20 cellular contexts compared by ENCODE assay signal in the genomic region with DNA sequence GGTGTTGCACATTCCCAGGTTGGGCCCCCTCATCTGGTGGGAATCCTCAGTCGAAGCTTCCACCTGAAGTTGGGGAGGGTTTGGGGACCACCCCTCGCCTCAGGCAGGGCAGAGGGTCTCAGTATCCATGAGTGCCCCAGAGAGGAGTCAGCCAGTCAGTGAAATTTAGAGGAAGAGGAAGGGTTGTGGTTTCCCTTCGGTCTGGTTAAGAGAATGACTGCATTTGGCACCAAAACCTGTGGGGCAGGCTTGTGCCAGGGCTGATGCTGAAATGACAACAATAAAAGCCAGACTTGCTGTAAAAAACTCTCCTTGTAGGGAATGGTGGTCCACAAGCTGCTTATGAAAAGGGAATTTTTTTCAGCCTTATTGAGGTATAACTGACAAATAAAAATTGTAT. TPM values are rescaled to one million over a fixed set of nuclear protein-coding genes. Genes with fewer than 3 reads are reported as not detected.
DNase-seq lines count a peak whose midpoint lies in the region; ATAC-seq, FAIRE-seq and TF ChIP-seq lines count a peak whose summit lies in the region.
"Had no signal": no experiment of that assay in that cellular context is flagged by ENCODE, and none has a peak within 500 bp of the region (broad histone marks: within the 10 kb centered on the region; RNA-seq: fewer than 3 reads in every experiment).

No MANE protein-coding gene starts in this region.

- intact Hi-C loops in gastrocnemius medialis (cut with DNase I; ENCODE audit: low total_unique reads): no loop called here

- H3K27ac ChIP-seq in gastrocnemius medialis: peak overlapping the region; percentile 89 to 97 (median 94)
- H3K27ac ChIP-seq: C4-2B, SJSA1 had no signal

- no peak for TF ChIP-seq CTCF in bronchial epithelial cell (IDR thresholded peaks at IDR 0.05; ENCODE audit: insufficient read depth, low read length, severe bottlenecking)
- TF ChIP-seq CTCF in gastrocnemius medialis (IDR thresholded peaks at IDR 0.05 in 4 of 5, conservative IDR thresholded peaks at IDR 0.05 in 1 of 5): no peak

- H3K27me3 ChIP-seq in bronchial epithelial cell (ENCODE audit: control insufficient read depth, insufficient read depth, low read length) (no peaks in the 10 kb centered on the region), gastrocnemius medialis (no peaks in the 10 kb centered on the region)
- H3K27me3 ChIP-seq: heart right ventricle, right atrium auricular region, SJSA1, uterus had no signal

- ATAC-seq in GM19438 (IDR thresholded peaks at IDR 0.05; ENCODE audit: low read depth, unreplicated experiment) (peak; percentile 53), gastrocnemius medialis (no peak), HG02840 (IDR thresholded peaks at IDR 0.05; ENCODE audit: low FRiP score, unreplicated experiment) (no peak)
- ATAC-seq: stimulated activated memory B cell treated with anti-CD40 and anti-IgM and Interleukin-4, amounts not matched to agents 10 μg/mL and 1 μg/mL and 100 μg/mL, for 72 hours had no signal

- peak; percentile 7 for DNase-seq in KG1 (lab: John Stamatoyannopoulos, UW)
- DNase-seq in bronchial epithelial cell (ENCODE audit: low read depth): peak; percentile 39
- DNase-seq in gastrocnemius medialis: no peak
- DNase-seq in DMS53 treated with DMSO at 0.1 percent for 48 hours (lab: John Stamatoyannopoulos, UW; ENCODE audit: unreplicated experiment): no peak
- no peak for DNase-seq in activated T-cell treated with anti-CD3 and anti-CD28 coated beads, Interleukin-2, amount 50 U/mL, for 48 hours
- DNase-seq: activated naive CD4-positive, alpha-beta T cell treated with anti-CD3 and anti-CD28 coated beads, Interleukin-2, amount 50 U/mL, for 16 hours; caudate nucleus; EL; GOT3; heart right ventricle; NCI-H2081; NCI-H82; stimulated activated CD4-positive, alpha-beta T cell treated with anti-CD3 and anti-CD28 coated beads, Interleukin-4, amount 100 ng/mL, for 24 hours; uterus had no signal

- in situ Hi-C loops in gastrocnemius medialis (cut with MboI; ENCODE audit: low sequenced_read_pairs in 4 of 4): no loop called here

- peaks cover 97% of the 10 kb centered on the region in 2 donors for H3K4me1 ChIP-seq in gastrocnemius medialis
- H3K4me1 ChIP-seq: uterus had no signal

- no peak overlapping the region for H3K4me3 ChIP-seq in bronchial epithelial cell (ENCODE audit: low read depth, low read length)
- H3K4me3 ChIP-seq in gastrocnemius medialis: no peak overlapping the region
- H3K4me3 ChIP-seq: heart right ventricle, right atrium auricular region, SJSA1, uterus had no signal

- H3K9me3 ChIP-seq in gastrocnemius medialis: no peaks in the 10 kb centered on the region
- H3K9me3 ChIP-seq: heart right ventricle, right atrium auricular region, SJSA1, uterus had no signal

- no peak for FAIRE-seq in bronchial epithelial cell (lab: Jason Lieb, UNC)

- no peak for TF ChIP-seq POLR2A in gastrocnemius medialis (IDR thresholded peaks at IDR 0.05)

- H3K36me3 ChIP-seq in bronchial epithelial cell (ENCODE audit: control insufficient read depth, insufficient read depth, low read length): no peaks in the 10 kb centered on the region
- H3K36me3 ChIP-seq in gastrocnemius medialis: peaks cover 0 to 17% of the 10 kb centered on the region in 2 donors
- H3K36me3 ChIP-seq: SJSA1, uterus had no signal

RNA-seq across cellular contexts. Expression of a gene that starts 22.6 kb away (rescaled TPM):
- total RNA-seq in bronchial epithelial cell: 1.2 and 2.6 TPM in 2 replicates
- total RNA-seq in gastrocnemius medialis: 100 to 1,000 TPM in 3 of 4 donors, 10 to 100 TPM in 1; 96.0 to 581 (median 167) TPM

Comparison
In these comparisons a context has a peak if more than half of its experiments do, and no peak if none do; other contexts are left out.
1. DNase-seq: peak in KG1 (single experiment) and bronchial epithelial cell (single experiment); none in gastrocnemius medialis (0 of 2), DMS53 treated with DMSO at 0.1 percent for 48 hours (single experiment) and activated T-cell treated with anti-CD3 and anti-CD28 coated beads, Interleukin-2, amount 50 U/mL, for 48 hours (0 of 2).
2. RNA of a gene that starts 22.6 kb away (total RNA-seq): 96.0 to 581 TPM in gastrocnemius medialis; 1.2 to 2.6 TPM in bronchial epithelial cell; every median in the first group is over 10 times any median in the second.